In genomic region chr2:148982282-148982681, GRCh38 we compare ENCODE assay signal across 16 cellular contexts. TPM values are rescaled to one million over a fixed set of nuclear protein-coding genes. Genes with fewer than 3 reads are reported as not detected.
"Had no signal": no experiment of that assay in that cellular context is flagged by ENCODE, and none has a peak within 500 bp of the region (broad histone marks: within the 10 kb centered on the region; RNA-seq: fewer than 3 reads in every experiment).

No MANE protein-coding gene starts in this region.

- H3K27ac ChIP-seq: breast epithelium, coronary artery, gastrocnemius medialis, heart right ventricle, left ventricle myocardium inferior, pancreas, transverse colon had no signal

- DNase-seq: activated B cell treated with CpG ODN at 0.5 μM for 24 hours; activated CD4-positive, alpha-beta T cell treated with anti-CD3 and anti-CD28 coated beads, Interleukin-2, amount 10 ng/mL, durations not matched to agents 7 days and 5 days; effector CD8-positive, alpha-beta T cell; gastrocnemius medialis; heart right ventricle; islet precursor cell; left ventricle myocardium inferior; pancreas; small intestine; transverse colon had no signal

- H3K36me3 ChIP-seq: breast epithelium, gastrocnemius medialis, heart right ventricle, left ventricle myocardium inferior, pancreas, transverse colon had no signal

- H3K4me3 ChIP-seq: breast epithelium, coronary artery, gastrocnemius medialis, heart right ventricle, left ventricle myocardium inferior, pancreas, transverse colon had no signal

- H3K27me3 ChIP-seq: breast epithelium, gastrocnemius medialis, pancreas, transverse colon had no signal

- H3K4me1 ChIP-seq: breast epithelium, gastrocnemius medialis, heart right ventricle, left ventricle myocardium inferior, pancreas, transverse colon had no signal

- H3K9me3 ChIP-seq: breast epithelium, gastrocnemius medialis, heart right ventricle, left ventricle myocardium inferior, pancreas, transverse colon had no signal

- ATAC-seq: activated naive CD4-positive, alpha-beta T cell treated with anti-CD3 and anti-CD28 coated beads, Interleukin-2, amount 50 U/mL, for 72 hours; gastrocnemius medialis; pancreas had no signal

RNA-seq across cellular contexts. Expression of gene LYPD6B, which starts 56.2 kb away (rescaled TPM):
- total RNA-seq: activated CD4-positive, alpha-beta T cell treated with anti-CD3 and anti-CD28 coated beads, Interleukin-2, amount 10 ng/mL, durations not matched to agents 7 days and 5 days; activated CD8-positive, alpha-beta memory T cell treated with anti-CD3 and anti-CD28 coated beads for 36 hours; activated naive CD4-positive, alpha-beta T cell treated with anti-CD3 and anti-CD28 coated beads, Interleukin-2, amount 50 U/mL, for 72 hours; fibroblast of lung; gastrocnemius medialis; left ventricle myocardium inferior; neural crest cell had no signal
